In the genomic region with DNA sequence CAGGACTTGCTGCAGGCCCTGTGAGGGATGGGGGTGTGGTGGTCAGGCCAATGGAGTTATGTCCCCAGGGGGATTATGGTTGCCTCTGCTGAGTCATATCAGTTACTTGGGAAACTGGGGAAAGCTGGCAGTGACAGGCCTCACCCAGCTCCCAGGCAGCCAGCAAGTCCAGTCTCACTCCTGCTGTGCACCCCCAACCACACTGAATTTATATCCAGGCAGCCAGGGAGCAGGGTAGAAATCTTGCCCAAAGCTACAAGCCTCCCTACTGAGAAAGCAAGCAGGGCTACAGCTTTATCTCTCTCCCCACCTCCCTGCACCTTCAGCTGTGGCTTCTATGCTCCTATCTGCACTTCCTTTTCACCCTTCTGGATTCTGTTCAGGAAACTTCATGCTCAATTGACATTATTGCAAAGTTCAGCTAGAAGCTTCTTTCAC, we compare ENCODE assay signal across 17 cellular contexts.
A peak's percentile ranks its signal among the peaks of the same experiment; 100 is the strongest.
DNase-seq lines count a peak whose midpoint lies in the region; ATAC-seq, FAIRE-seq and TF ChIP-seq lines count a peak whose summit lies in the region.
"Had no signal": no experiment of that assay in that cellular context is flagged by ENCODE, and none has a peak within 500 bp of the region (broad histone marks: within the 10 kb centered on the region; RNA-seq: fewer than 3 reads in every experiment).

No MANE protein-coding gene starts in this region.

- TF ChIP-seq EP300 in K562 (IDR thresholded peaks at IDR 0.05; ENCODE audit: low read length) (no peak), suprapubic skin (IDR thresholded peaks at IDR 0.05) (no peak)

- CTCF ChIA-PET in K562 (lab: Yijun Ruan, JAX; ENCODE audit: low intra/inter-chr PET ratio): no interaction called here

- BruUV-seq in K562 (replicated peaks; lab: Mats Ljungman, UMichigan): no TSS peak

- TF ChIP-seq CTCF in K562 (IDR thresholded peaks at IDR 0.05 in 2 of 3, conservative IDR thresholded peaks at IDR 0.05 in 1 of 3; ENCODE audit: insufficient read depth in 2 of 3, low read depth in 1 of 3, low read length in 3 of 3): no peak
- no peak for TF ChIP-seq CTCF in suprapubic skin (IDR thresholded peaks at IDR 0.05)

- H3K4me2 ChIP-seq in K562 (ENCODE audit: insufficient read depth, low read length): no peak overlapping the region
- H3K4me2 ChIP-seq: SK-N-SH had no signal

- H3K9me3 ChIP-seq in K562 (replicated peaks; ENCODE audit: control insufficient read depth, insufficient read depth, low read depth, low read length) (no peaks in the 10 kb centered on the region), suprapubic skin (no peaks in the 10 kb centered on the region)
- H3K9me3 ChIP-seq: SK-N-SH had no signal

- H3K36me3 ChIP-seq in K562 (ENCODE audit: control insufficient read depth, insufficient read depth, low read length) (no peaks in the 10 kb centered on the region), suprapubic skin (no peaks in the 10 kb centered on the region)

- H3K4me3 ChIP-seq in K562 (no peak overlapping the region), suprapubic skin (no peak overlapping the region)

- POLR2A ChIA-PET in K562 (lab: Yijun Ruan, JAX): no interaction called here

- DNase-seq in A172 (ENCODE audit: low spot score): peak; percentile 65
- peak; percentile 63 for DNase-seq in HT1080 (ENCODE audit: low read depth)
- DNase-seq in OCI-M1 (lab: John Stamatoyannopoulos, UW): peak; percentile 53
- peak in 2 of 4 experiments; percentile 24 to 45 for DNase-seq in K562 (ENCODE audit: extremely low read depth in 1 of 4, low spot score in 3 of 4)
- no peak for DNase-seq in DMS 273 treated with DMSO at 0.1 percent for 48 hours (lab: John Stamatoyannopoulos, UW)
- DNase-seq in activated T-cell treated with anti-CD3 and anti-CD28 coated beads for 4 hours: no peak
- DNase-seq in suprapubic skin (ENCODE audit: low spot score in 2 of 2): no peak
- DNase-seq in NCI-H1417 (lab: John Stamatoyannopoulos, UW): no peak
- DNase-seq: CD4-positive, alpha-beta T cell; H9; MM.1S; NCI-H1105 treated with DMSO at 0.1 percent for 48 hours; NCI-H2029 treated with DMSO at 0.1 percent for 48 hours; NCI-H524 treated with DMSO at 0.1 percent for 48 hours; SK-N-SH; T-helper 1 cell had no signal

- no peak for TF ChIP-seq POLR2A in K562 (conservative IDR thresholded peaks at IDR 0.05)
- TF ChIP-seq POLR2A in suprapubic skin (IDR thresholded peaks at IDR 0.05): no peak

- no peak overlapping the region for H2AFZ ChIP-seq in K562 (ENCODE audit: low read depth, low read length)

- H3K27ac ChIP-seq in K562 (ENCODE audit: extremely low read depth, low read depth, low read length): peak overlapping the region; percentile 15; the same call in 1 of the 3 replicates
- no peak overlapping the region for H3K27ac ChIP-seq in suprapubic skin

- H3K79me2 ChIP-seq in K562 (ENCODE audit: control insufficient read depth, insufficient read depth, low read length): no peaks in the 10 kb centered on the region

- no peaks in the 10 kb centered on the region for H3K9me1 ChIP-seq in K562 (ENCODE audit: control insufficient read depth, insufficient read depth, low read length)

- H3K27me3 ChIP-seq in K562 (ENCODE audit: control insufficient read depth in 2 of 2, insufficient read depth in 2 of 2, low read length in 2 of 2) (no peaks in the 10 kb centered on the region), suprapubic skin (no peaks in the 10 kb centered on the region)

- H3K9ac ChIP-seq in K562 (ENCODE audit: insufficient read depth in 1 of 2, low read depth in 2 of 2, low read length in 2 of 2): no peak overlapping the region
- H3K9ac ChIP-seq: SK-N-SH had no signal

- FAIRE-seq in K562 (lab: Jason Lieb, UNC): peak; percentile 40
- FAIRE-seq: D721Med had no signal

- TF ChIP-seq RAD21 in K562 (CRISPR knock-in tag; conservative IDR thresholded peaks at IDR 0.05 in 1 of 2, IDR thresholded peaks at IDR 0.05 in 1 of 2): no peak

- peak; percentile 61 for ATAC-seq in K562

- H3K4me1 ChIP-seq in K562 (replicated peaks in 1 of 2; ENCODE audit: control insufficient read depth in 2 of 2, insufficient read depth in 2 of 2, low read length in 2 of 2): no peaks in the 10 kb centered on the region; a peak in 2 of 5 replicates
- H3K4me1 ChIP-seq in suprapubic skin: no peaks in the 10 kb centered on the region

- in situ Hi-C loops in K562 (cut with MboI): no loop called here

- intact Hi-C loops in K562 (cut with micrococcal nuclease): no loop called here

- H4K20me1 ChIP-seq in K562 (replicated peaks; ENCODE audit: control insufficient read depth, insufficient read depth, low read length): no peaks in the 10 kb centered on the region

TF ChIP-seq in K562, 482 proteins besides CTCF, POLR2A, EP300 and RAD21 (continues in another document):
- TF ChIP-seq NFIC (IDR thresholded peaks at IDR 0.05) (peak; percentile 47; the same call in 1 of the 2 replicates), TEAD4 (IDR thresholded peaks at IDR 0.05; ENCODE audit: low read length) (peak; percentile 38; the same call in 1 of the 2 replicates), TEAD4 (CRISPR knock-in tag; IDR thresholded peaks at IDR 0.05; ENCODE audit: borderline replicate concordance) (no peak), ZNF384 (IDR thresholded peaks at IDR 0.05; ENCODE audit: low read depth, low read length) (no peak), PRPF4 (IDR thresholded peaks at IDR 0.05; ENCODE audit: insufficient read depth, low read depth, low read length, poor library complexity, severe bottlenecking) (no peak), GTF2B (IDR thresholded peaks at IDR 0.05; ENCODE audit: extremely low read depth, insufficient read length) (no peak), SRSF7 (optimal IDR thresholded peaks at IDR 0.05; ENCODE audit: low read depth, low read length) (no peak), CEBPG (CRISPR knock-in tag; IDR thresholded peaks at IDR 0.05) (no peak), CEBPG (tag; conservative IDR thresholded peaks at IDR 0.05 in 1 of 2, IDR thresholded peaks at IDR 0.05 in 1 of 2) (no peak), CBFA2T3 (IDR thresholded peaks at IDR 0.05) (peak; percentile 80), ZNF695 (CRISPR knock-in tag; IDR thresholded peaks at IDR 0.05) (no peak)
- TF ChIP-seq, protein P1, sequence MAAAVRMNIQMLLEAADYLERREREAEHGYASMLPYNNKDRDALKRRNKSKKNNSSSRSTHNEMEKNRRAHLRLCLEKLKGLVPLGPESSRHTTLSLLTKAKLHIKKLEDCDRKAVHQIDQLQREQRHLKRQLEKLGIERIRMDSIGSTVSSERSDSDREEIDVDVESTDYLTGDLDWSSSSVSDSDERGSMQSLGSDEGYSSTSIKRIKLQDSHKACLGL (CRISPR knock-in tag; IDR thresholded peaks at IDR 0.05; ENCODE audit: borderline replicate concordance, poor library complexity, severe bottlenecking): no peak

Comparison
In these comparisons a context has a peak if more than half of its experiments do, and no peak if none do; other contexts are left out.
1. DNase-seq: peak in A172 (single experiment), HT1080 (single experiment) and OCI-M1 (single experiment); none in DMS 273 treated with DMSO at 0.1 percent for 48 hours (single experiment), activated T-cell treated with anti-CD3 and anti-CD28 coated beads for 4 hours (single experiment), suprapubic skin (0 of 2) and NCI-H1417 (0 of 3).